ENCODE assay signal across 1 cellular context in genomic region chr2:69715964-69716363, GRCh38.
TF ChIP-seq lines count a peak whose summit lies in the region.

No MANE protein-coding gene starts in this region.

TF ChIP-seq in HepG2, 621 proteins besides CTCF, POLR2A, EP300 and RAD21 (continued from another document):
- TF ChIP-seq ZNF800 (CRISPR knock-in tag; IDR thresholded peaks at IDR 0.05) (no peak), ZNF362 (CRISPR knock-in tag; IDR thresholded peaks at IDR 0.05; ENCODE audit: borderline replicate concordance) (no peak), PLRG1 (conservative IDR thresholded peaks at IDR 0.05) (no peak), SRSF4 (IDR thresholded peaks at IDR 0.05; ENCODE audit: low read depth, low read length, poor library complexity, severe bottlenecking) (no peak), RCOR2 (CRISPR knock-in tag; IDR thresholded peaks at IDR 0.05) (no peak), ZNF552 (CRISPR knock-in tag; IDR thresholded peaks at IDR 0.05; ENCODE audit: borderline replicate concordance) (no peak), DMAP1 (CRISPR knock-in tag; IDR thresholded peaks at IDR 0.05) (no peak), MTERF4 (CRISPR knock-in tag; IDR thresholded peaks at IDR 0.05) (no peak), HOXD1 (CRISPR knock-in tag; IDR thresholded peaks at IDR 0.05) (no peak), KAT8 (CRISPR knock-in tag; IDR thresholded peaks at IDR 0.05) (no peak), IRX3 (CRISPR knock-in tag; IDR thresholded peaks at IDR 0.05; ENCODE audit: borderline replicate concordance, low read depth) (no peak), NFKB2 (CRISPR knock-in tag; IDR thresholded peaks at IDR 0.05; ENCODE audit: borderline replicate concordance) (no peak), DPF2 (CRISPR knock-in tag; IDR thresholded peaks at IDR 0.05; ENCODE audit: borderline replicate concordance, low read depth) (no peak), NFYC (CRISPR knock-in tag; IDR thresholded peaks at IDR 0.05) (no peak), CBX5 (CRISPR knock-in tag; IDR thresholded peaks at IDR 0.05; ENCODE audit: borderline replicate concordance) (no peak), ZNF510 (CRISPR knock-in tag; IDR thresholded peaks at IDR 0.05; ENCODE audit: low read depth) (no peak)
